Comparison of ENCODE assay signal across 10 cellular contexts in the genomic region with DNA sequence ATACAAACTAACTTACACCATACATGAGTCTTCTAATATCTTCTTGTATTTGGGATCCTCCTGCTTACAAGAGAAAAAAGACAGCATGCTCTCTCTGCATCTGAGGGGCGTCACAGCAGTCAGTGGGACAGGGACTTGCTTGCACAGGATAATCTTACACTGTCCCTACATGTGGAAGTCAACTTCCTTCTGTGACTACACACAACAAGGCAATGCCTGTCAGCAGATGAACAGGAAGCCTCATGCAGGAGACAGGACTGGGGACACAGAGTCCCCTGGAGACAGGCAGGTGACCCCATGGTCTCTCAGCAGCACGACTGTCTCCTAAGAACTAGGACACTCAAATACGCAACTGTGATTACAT. TPM values are rescaled to one million over a fixed set of nuclear protein-coding genes. Genes with fewer than 3 reads are reported as not detected.
DNase-seq lines count a peak whose midpoint lies in the region; ATAC-seq, FAIRE-seq and TF ChIP-seq lines count a peak whose summit lies in the region.
"Had no signal": no experiment of that assay in that cellular context is flagged by ENCODE, and none has a peak within 500 bp of the region (broad histone marks: within the 10 kb centered on the region; RNA-seq: fewer than 3 reads in every experiment).

No MANE protein-coding gene starts in this region.

- POLR2A ChIA-PET in activated CD4-positive, alpha-beta T cell treated with anti-CD3 and anti-CD28 coated beads for 36 hours (lab: Charles Lee) = interaction anchor here (0.6 kb wide), 1 partner anchor 154 kb away, joined by 4 read pairs; no protein-coding TSS in a partner anchor
- POLR2A ChIA-PET in HepG2 (lab: Yijun Ruan, JAX) = interaction anchor here (0.8 to 2.4 kb wide), 15 partner anchors 10 to 130 kb away, joined by 3 to 45 read pairs (median 6); a partner anchor contains a TSS

- H3K4me1 Mint-ChIP-seq in activated CD4-positive, alpha-beta T cell treated with anti-CD3 and anti-CD28 coated beads for 36 hours = peaks cover 61% of the 10 kb centered on the region
- H3K4me1 Mint-ChIP-seq in astrocyte (ENCODE audit: low read depth, unreplicated experiment) = peaks cover 58% of the 10 kb centered on the region

- peaks cover 7% of the 10 kb centered on the region for H3K36me3 Mint-ChIP-seq in activated CD4-positive, alpha-beta T cell treated with anti-CD3 and anti-CD28 coated beads for 36 hours (ENCODE audit: low read depth)
- H3K36me3 Mint-ChIP-seq in astrocyte (ENCODE audit: low read depth, unreplicated experiment) = peaks cover 13% of the 10 kb centered on the region

- TF ChIP-seq EP300 in HepG2 (IDR thresholded peaks at IDR 0.05; ENCODE audit: low read depth in 2 of 2, low read length in 2 of 2) (no peak), HepG2 (CRISPR knock-in tag; IDR thresholded peaks at IDR 0.05; ENCODE audit: borderline replicate concordance) (no peak)

- intact Hi-C loops in activated CD4-positive, alpha-beta T cell treated with anti-CD3 and anti-CD28 coated beads for 36 hours (cut with DNase I, micrococcal nuclease) = loop anchor here in 1 of 2 experiments (5.0 kb wide), 1 partner anchor 47 kb away; no protein-coding TSS in a partner anchor
- intact Hi-C loops in HepG2 (cut with micrococcal nuclease; ENCODE audit: unreplicated experiment) = loop anchor here (5.0 kb wide), 1 partner anchor 33 kb away; no protein-coding TSS in a partner anchor

- no peak for TF ChIP-seq POLR2A in HepG2 (IDR thresholded peaks at IDR 0.05; ENCODE audit: insufficient read depth in 1 of 2, low read depth in 2 of 2, low read length in 2 of 2)

- peak overlapping the region; percentile 68 for H3K4me2 ChIP-seq in astrocyte (ENCODE audit: low read length)
- peak overlapping the region; percentile 76 for H3K4me2 ChIP-seq in HepG2 (ENCODE audit: low read depth, low read length)

- H3K79me2 ChIP-seq in astrocyte (ENCODE audit: insufficient read depth, low read length) = peaks cover 93% of the 10 kb centered on the region
- H3K79me2 ChIP-seq in HepG2 (ENCODE audit: insufficient read depth, low read length) = peaks cover 93% of the 10 kb centered on the region

- CTCF ChIA-PET in activated CD4-positive, alpha-beta T cell treated with anti-CD3 and anti-CD28 coated beads for 36 hours (lab: Charles Lee) = interaction anchor here (0.6 to 1.9 kb wide), 4 partner anchors 11 to 93 kb away, joined by 3 to 7 read pairs (median 4); no protein-coding TSS in a partner anchor
- CTCF ChIA-PET in HepG2 (lab: Yijun Ruan, JAX; ENCODE audit: low intra/inter-chr PET ratio, low total read pairs) = no interaction called here

- H3K27ac ChIP-seq in astrocyte (ENCODE audit: low read depth, low read length) (peak overlapping the region; percentile 83), HepG2 (ENCODE audit: extremely low read length, insufficient read depth, low read length) (peak overlapping the region; percentile 75), thoracic aorta (peak overlapping the region; percentile 26)

- TF ChIP-seq RAD21 in HepG2 (CRISPR knock-in tag; IDR thresholded peaks at IDR 0.05) = no peak

- 10% methylated on average over 3 of the region's 3 CpGs for WGBS in HepG2 (ENCODE audit: low lambda C conversion rate)

- H2AFZ ChIP-seq in astrocyte (ENCODE audit: low read depth, low read length) (no peak overlapping the region), HepG2 (ENCODE audit: low read length) (no peak overlapping the region)

- H3K4me3 Mint-ChIP-seq in activated CD4-positive, alpha-beta T cell treated with anti-CD3 and anti-CD28 coated beads for 36 hours = peak overlapping the region; percentile 60
- H3K4me3 Mint-ChIP-seq in astrocyte (ENCODE audit: unreplicated experiment) = peak overlapping the region; percentile 73
- H3K4me3 Mint-ChIP-seq: B cell had no signal

- no peaks in the 10 kb centered on the region for H3K36me3 ChIP-seq in astrocyte (ENCODE audit: insufficient read depth, low read length)
- peaks cover 4 to 11% of the 10 kb centered on the region in 2 experiments; a peak in 2 of 5 replicates for H3K36me3 ChIP-seq in HepG2 (replicated peaks in 1 of 2; ENCODE audit: control insufficient read depth in 1 of 2, insufficient read depth in 2 of 2, low read length in 2 of 2)
- H3K36me3 ChIP-seq in thoracic aorta = peaks cover 6% of the 10 kb centered on the region

- no peak for FAIRE-seq in astrocyte (lab: Jason Lieb, UNC)
- FAIRE-seq in HepG2 (lab: Jason Lieb, UNC) = no peak
- FAIRE-seq in urothelium cell line (lab: Jason Lieb, UNC) = no peak

- no peaks in the 10 kb centered on the region for H3K27me3 Mint-ChIP-seq in activated CD4-positive, alpha-beta T cell treated with anti-CD3 and anti-CD28 coated beads for 36 hours
- no peaks in the 10 kb centered on the region for H3K27me3 Mint-ChIP-seq in astrocyte (ENCODE audit: low read depth, unreplicated experiment)
- H3K27me3 Mint-ChIP-seq: B cell had no signal

- H4K20me1 ChIP-seq in astrocyte (ENCODE audit: insufficient read depth, low read length) = peaks cover 48% of the 10 kb centered on the region
- no peaks in the 10 kb centered on the region; the same call in 1 of the 2 replicates for H4K20me1 ChIP-seq in HepG2 (ENCODE audit: insufficient read depth, low read length)

- no peak overlapping the region for H3K4me3 ChIP-seq in astrocyte (ENCODE audit: insufficient read depth, low read depth, low read length)
- H3K4me3 ChIP-seq in HepG2 (replicated peaks in 1 of 3; ENCODE audit: insufficient read depth in 1 of 3, low read depth in 2 of 3, low read length in 3 of 3) = peak overlapping the region in 2 of 3 experiments; percentile 2 to 56; a peak in 2 of 6 replicates
- peak overlapping the region; percentile 58 for H3K4me3 ChIP-seq in thoracic aorta

- in situ Hi-C loops in HepG2 (cut with HindIII; ENCODE audit: extremely low pct_ligation_motif_present, low pct_unique_long_range_greater_than_20kb) = no loop called here

- peak overlapping the region; percentile 67 for H3K27ac Mint-ChIP-seq in activated CD4-positive, alpha-beta T cell treated with anti-CD3 and anti-CD28 coated beads for 36 hours
- peak overlapping the region; percentile 98 for H3K27ac Mint-ChIP-seq in astrocyte (ENCODE audit: unreplicated experiment)
- H3K27ac Mint-ChIP-seq: B cell had no signal

- no peaks in the 10 kb centered on the region for H3K9me3 Mint-ChIP-seq in activated CD4-positive, alpha-beta T cell treated with anti-CD3 and anti-CD28 coated beads for 36 hours (ENCODE audit: low read depth)
- no peaks in the 10 kb centered on the region for H3K9me3 Mint-ChIP-seq in astrocyte (ENCODE audit: unreplicated experiment)

- TF ChIP-seq CTCF in astrocyte (IDR thresholded peaks at IDR 0.05; ENCODE audit: insufficient read depth, low read depth, low read length) (no peak), HepG2 (CRISPR knock-in tag; IDR thresholded peaks at IDR 0.05) (no peak), thoracic aorta (IDR thresholded peaks at IDR 0.05) (no peak)

- ATAC-seq in activated CD4-positive, alpha-beta T cell treated with anti-CD3 and anti-CD28 coated beads for 36 hours = no peak
- peak; percentile 46 for ATAC-seq in HepG2
- ATAC-seq in thoracic aorta (ENCODE audit: insufficient number of reproducible peaks, low FRiP score, low read depth) = no peak
- no peak for ATAC-seq in HG02938 (IDR thresholded peaks at IDR 0.05; ENCODE audit: unreplicated experiment)
- ATAC-seq in GM18861 (IDR thresholded peaks at IDR 0.05; ENCODE audit: unreplicated experiment) = no peak

- no peak for DNase-seq in activated CD4-positive, alpha-beta T cell treated with anti-CD3 and anti-CD28 coated beads for 36 hours
- no peak for DNase-seq in activated CD4-positive, alpha-beta T cell treated with anti-CD3 and anti-CD28 coated beads for 48 hours
- no peak for DNase-seq in astrocyte (ENCODE audit: low read depth)
- peak; percentile 38 for DNase-seq in HepG2 (ENCODE audit: low spot score)
- no peak for DNase-seq in thoracic aorta (ENCODE audit: low spot score)
- no peak for DNase-seq in urothelium cell line (ENCODE audit: low spot score)
- DNase-seq: NCI-H187 treated with DMSO at 0.1 percent for 48 hours had no signal

- H3K4me1 ChIP-seq in astrocyte (ENCODE audit: insufficient read depth, low read length) = peaks cover 16% of the 10 kb centered on the region
- H3K4me1 ChIP-seq in HepG2 (ENCODE audit: insufficient read depth, low read length) = peaks cover 100% of the 10 kb centered on the region
- peaks cover 48 to 69% of the 10 kb centered on the region in 2 donors for H3K4me1 ChIP-seq in thoracic aorta (ENCODE audit: control insufficient read depth in 1 of 2, low read depth in 2 of 2)

- H3K9ac ChIP-seq in astrocyte (ENCODE audit: low read length) = peak overlapping the region; percentile 74
- H3K9ac ChIP-seq in HepG2 (ENCODE audit: insufficient read depth, low read depth, low read length) = peak overlapping the region; percentile 55

- BruUV-seq in HepG2 (replicated peaks; lab: Mats Ljungman, UMichigan) = TSS peak; percentile 90

- no peaks in the 10 kb centered on the region for H3K27me3 ChIP-seq in astrocyte (ENCODE audit: insufficient read depth, low read length)
- H3K27me3 ChIP-seq in HepG2 (ENCODE audit: control insufficient read depth in 1 of 2, insufficient read depth in 2 of 2, low read length in 2 of 2) = no peaks in the 10 kb centered on the region
- no peaks in the 10 kb centered on the region for H3K27me3 ChIP-seq in thoracic aorta (replicated peaks; ENCODE audit: insufficient read depth)

- no peaks in the 10 kb centered on the region for H3K9me3 ChIP-seq in astrocyte (ENCODE audit: insufficient read depth, low read depth, low read length)
- no peaks in the 10 kb centered on the region for H3K9me3 ChIP-seq in HepG2 (ENCODE audit: low read length)
- H3K9me3 ChIP-seq in thoracic aorta = no peaks in the 10 kb centered on the region

RNA-seq across cellular contexts. Expression of a gene that starts 54.8 kb away (rescaled TPM):
- total RNA-seq in activated CD4-positive, alpha-beta T cell treated with anti-CD3 and anti-CD28 coated beads for 36 hours = 10 to 100 TPM; 27.9 to 28.1 TPM
- 84.1 and 87.8 TPM in 2 replicates for total RNA-seq in astrocyte
- 54.1 and 65.1 TPM in 2 replicates for total RNA-seq in HepG2 (2016; rRNA removed; fragmentation: Illumina TruSeq; extraction: Trizol)
- total RNA-seq in HepG2 (2016; cell fraction: cytosol; rRNA removed; fragmentation: Illumina TruSeq; extraction: Trizol; ENCODE audit: low read depth) = 5.4 and 5.7 TPM in 2 replicates
- 53.7 and 62.1 TPM in 2 replicates for total RNA-seq in HepG2 (2016; cell fraction: insoluble cytoplasmic fraction; rRNA removed; fragmentation: Illumina TruSeq; extraction: Trizol)
- total RNA-seq in HepG2 (2016; cell fraction: membrane; rRNA removed; fragmentation: Illumina TruSeq; extraction: Trizol) = 15.4 and 16.7 TPM in 2 replicates
- total RNA-seq in HepG2 (2016; cell fraction: nucleus; rRNA removed; fragmentation: Illumina TruSeq; extraction: Trizol) = 35.2 and 37.4 TPM in 2 replicates
- polyA plus RNA-seq in HepG2 (2011; rRNA removed) = 64.1 and 68.8 TPM in 2 replicates
- 70.2 and 76.7 TPM in 2 replicates for polyA plus RNA-seq in HepG2 (2011; cell fraction: cytosol; rRNA removed)
- 42.1 and 45.1 TPM in 2 replicates for polyA plus RNA-seq in HepG2 (2011; cell fraction: nucleus; rRNA removed)
- 42.2 and 49.5 TPM in 2 replicates for polyA plus RNA-seq in HepG2 (2012)
- 3.1 and 3.5 TPM in 2 replicates for polyA plus RNA-seq in HepG2 (2016; cell fraction: cytosol; fragmentation: Illumina TruSeq; extraction: Trizol; ENCODE audit: low read depth)
- polyA plus RNA-seq in HepG2 (2016; cell fraction: insoluble cytoplasmic fraction; fragmentation: Illumina TruSeq; extraction: Trizol; ENCODE audit: low read depth) = 60.9 and 68.0 TPM in 2 replicates
- polyA plus RNA-seq in HepG2 (2016; cell fraction: membrane; fragmentation: Illumina TruSeq; extraction: Trizol; ENCODE audit: low read depth) = 8.6 and 9.2 TPM in 2 replicates
- 40.7 and 42.6 TPM in 2 replicates for polyA plus RNA-seq in HepG2 (2016; cell fraction: nucleus; fragmentation: Illumina TruSeq; extraction: Trizol; ENCODE audit: insufficient read depth, low read depth)
- 20.8 and 43.5 TPM in 2 replicates for polyA minus RNA-seq in HepG2 (2011; rRNA and poly(A)+ RNA removed; ENCODE audit: low replicate concordance)
- 26.2 and 26.4 TPM in 2 replicates for polyA minus RNA-seq in HepG2 (2011; cell fraction: cytosol; rRNA and poly(A)+ RNA removed)
- polyA minus RNA-seq in HepG2 (2011; cell fraction: nucleus; rRNA and poly(A)+ RNA removed) = 29.3 and 33.6 TPM in 2 replicates
- total RNA-seq in thoracic aorta = 100 to 1,000 TPM; 135 to 155 TPM

Comparison
In these comparisons a context has a peak if more than half of its experiments do, and no peak if none do; other contexts are left out.
1. H3K27ac ChIP-seq: peak in every context shown above with its lines; median percentile 83 in astrocyte; 75 in HepG2; 26 in thoracic aorta.